In genomic region chr12:64780220-64780530, GRCh38 we compare ENCODE assay signal across 1 cellular context.
TF ChIP-seq lines count a peak whose summit lies in the region.

No MANE protein-coding gene starts in this region.

TF ChIP-seq in GM12878, 131 proteins besides CTCF, POLR2A, EP300 and RAD21 (continued from another document):
- TF ChIP-seq BHLHE40 (IDR thresholded peaks at IDR 0.05; ENCODE audit: borderline replicate concordance in 1 of 2, low read depth in 2 of 2, low read length in 1 of 2) = no peak; a peak in 1 of 4 replicates
- TF ChIP-seq SP1 (IDR thresholded peaks at IDR 0.05; ENCODE audit: low read depth, low read length) = no peak
- no peak for TF ChIP-seq ATF7 (IDR thresholded peaks at IDR 0.05; ENCODE audit: low read depth)
- no peak for TF ChIP-seq EED (IDR thresholded peaks at IDR 0.05; ENCODE audit: low read depth)
